ENCODE assay signal across 1 cellular context in genomic region chrX:21219208-21219607, GRCh38.
TF ChIP-seq lines count a peak whose summit lies in the region.
"Not testable (repeated sequence)": the region's sequence is repeated elsewhere in the genome, so short reads cannot be mapped to it uniquely, and the experiment has no call there.

No MANE protein-coding gene starts in this region.

- H3K4me3 ChIP-seq in HEK293 (ENCODE audit: low read depth, low read length): not testable (repeated sequence)

- CTCF ChIA-PET in HEK293 (lab: Yijun Ruan, JAX): not testable (repeated sequence)

- not testable (repeated sequence) for H3K36me3 ChIP-seq in HEK293 (ENCODE audit: control insufficient read depth in 2 of 2, insufficient read depth in 1 of 2, low read length in 2 of 2)

- H3K27ac ChIP-seq in HEK293 (ENCODE audit: extremely low read depth, low read depth, low read length): not testable (repeated sequence)

- not testable (repeated sequence) for H3K9me3 ChIP-seq in HEK293 (ENCODE audit: control insufficient read depth, insufficient read depth, low read depth, low read length)

- POLR2A ChIA-PET in HEK293 (lab: Yijun Ruan, JAX): not testable (repeated sequence)

- H3K4me1 ChIP-seq in HEK293 (ENCODE audit: control insufficient read depth, insufficient read depth, low read length): not testable (repeated sequence)

- TF ChIP-seq CTCF in HEK293 (tag by site-specific recombination; IDR thresholded peaks at IDR 0.05): not testable (repeated sequence)

TF ChIP-seq in HEK293, 187 proteins besides CTCF, POLR2A, EP300 and RAD21:
- TF ChIP-seq SCRT2 (tag by site-specific recombination; IDR thresholded peaks at IDR 0.05): peak; percentile 68
- TF ChIP-seq SCRT1 (tag by site-specific recombination; IDR thresholded peaks at IDR 0.05; ENCODE audit: borderline replicate concordance): 0 out of 2 replicates have a peak, but pooled peaks have one; percentile 50
